In the genomic region with DNA sequence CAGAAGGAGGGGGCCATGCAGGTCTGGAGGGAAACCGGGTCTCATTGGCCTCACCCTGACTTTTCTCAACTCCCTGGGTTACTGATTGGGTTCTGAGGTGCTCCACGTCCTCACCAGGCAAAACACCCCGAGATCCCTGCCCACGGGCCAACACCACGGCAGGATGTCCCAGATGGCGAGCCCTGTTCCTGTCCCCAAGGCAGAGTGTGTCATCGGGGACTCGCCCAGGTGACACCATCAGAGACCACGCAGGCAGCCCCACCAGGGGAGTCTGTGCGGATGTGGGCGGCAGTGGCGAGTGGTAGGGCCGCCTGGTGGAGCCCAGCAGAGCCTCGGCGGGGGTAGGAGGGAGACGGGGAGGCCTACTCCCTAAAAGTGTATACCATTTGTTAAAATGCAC, we compare ENCODE assay signal across 13 cellular contexts.
"Had no signal": no experiment of that assay in that cellular context is flagged by ENCODE, and none has a peak within 500 bp of the region (broad histone marks: within the 10 kb centered on the region; RNA-seq: fewer than 3 reads in every experiment).

No MANE protein-coding gene starts in this region.

- H3K9me3 ChIP-seq: stomach, thoracic aorta had no signal

- ATAC-seq: activated naive CD4-positive, alpha-beta T cell treated with anti-CD3 and anti-CD28 coated beads, Interleukin-2, amount 50 U/mL, for 72 hours; activated T-helper 17 cell treated with anti-CD3 and anti-CD28 coated beads, Interleukin-2, amount 50 U/mL, for 72 hours; esophagus mucosa; naive thymus-derived CD8-positive, alpha-beta T cell had no signal

- H3K36me3 ChIP-seq: thoracic aorta had no signal

- H3K27me3 ChIP-seq: stomach had no signal

- DNase-seq: activated CD4-positive, alpha-beta T cell treated with anti-CD3 and anti-CD28 coated beads, Interleukin-2, amount 50 U/mL, for 4 hours; activated CD4-positive, CD25-positive, alpha-beta regulatory T cell treated with anti-CD3 and anti-CD28 coated beads, Interleukin-2, amount 50 U/mL, for 72 hours; amniotic stem cell; hypothalamus; naive thymus-derived CD8-positive, alpha-beta T cell; stimulated activated CD4-positive, alpha-beta T cell treated with anti-CD3 and anti-CD28 coated beads, Interleukin-4, amount 100 ng/mL, for 1 hour; stimulated activated CD8-positive, alpha-beta memory T cell treated with anti-CD3 and anti-CD28 coated beads, Interleukin-4, amount 100 ng/mL, for 48 hours; stomach; SW 1271 had no signal

- H3K4me3 ChIP-seq: stomach, thoracic aorta had no signal

- H3K27ac ChIP-seq: stomach, thoracic aorta had no signal
